Comparison of ENCODE assay signal across 13 cellular contexts in the genomic region with DNA sequence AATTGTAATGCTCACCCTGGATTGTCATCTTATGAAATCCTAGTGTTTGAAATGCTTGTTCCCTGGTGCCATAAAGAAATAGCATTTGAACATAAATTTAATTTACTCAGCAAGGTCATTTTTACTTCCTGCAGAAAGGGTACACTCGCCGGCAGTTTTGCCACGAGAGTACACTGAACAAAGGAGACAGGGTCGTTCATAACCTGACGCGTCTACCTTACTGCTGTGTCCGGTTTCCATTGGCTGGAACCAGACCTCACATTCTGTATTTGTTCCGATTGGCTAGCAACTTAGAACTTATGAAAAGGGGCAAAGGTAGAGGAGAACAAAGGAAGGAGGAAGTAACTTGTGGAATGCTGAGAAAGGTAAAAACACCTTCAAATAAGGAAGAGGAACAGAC. TPM values are rescaled to one million over a fixed set of nuclear protein-coding genes. Genes with fewer than 3 reads are reported as not detected.
"Had no signal": no experiment of that assay in that cellular context is flagged by ENCODE, and none has a peak within 500 bp of the region (broad histone marks: within the 10 kb centered on the region; RNA-seq: fewer than 3 reads in every experiment).

No MANE protein-coding gene starts in this region.

RNA-seq across cellular contexts. Expression of gene RNF212B, which starts 23.1 kb away (rescaled TPM):
- total RNA-seq: activated B cell treated with CpG ODN at 0.5 μM for 24 hours; activated CD4-positive, alpha-beta memory T cell treated with anti-CD3 and anti-CD28 coated beads for 36 hours; activated naive CD4-positive, alpha-beta T cell treated with anti-CD3 and anti-CD28 coated beads for 36 hours; activated naive CD4-positive, alpha-beta T cell treated with anti-CD3 and anti-CD28 coated beads, Interleukin-2, amount 50 U/mL, for 72 hours; activated T-cell treated with anti-CD3 and anti-CD28 coated beads, Interleukin-2, amount 50 U/mL, for 4 hours; activated T-helper 1 cell treated with anti-CD3 and anti-CD28 coated beads, Interleukin-12 subunit alpha, Interleukin-12 subunit beta, Interleukin-2, Interleukin-4 antibody, amounts not matched to agents 30 ng/mL and 10 ng/mL and 1 ng/mL, durations not matched to agents 14 hours and 24 hours and 36 hours; adrenal gland; astrocyte; body of pancreas; breast epithelium; cardiac septum; M059J; Right ventricle myocardium superior had no signal
- polyA plus RNA-seq: adrenal gland had no signal
